16 cellular contexts compared by ENCODE assay signal in the genomic region with DNA sequence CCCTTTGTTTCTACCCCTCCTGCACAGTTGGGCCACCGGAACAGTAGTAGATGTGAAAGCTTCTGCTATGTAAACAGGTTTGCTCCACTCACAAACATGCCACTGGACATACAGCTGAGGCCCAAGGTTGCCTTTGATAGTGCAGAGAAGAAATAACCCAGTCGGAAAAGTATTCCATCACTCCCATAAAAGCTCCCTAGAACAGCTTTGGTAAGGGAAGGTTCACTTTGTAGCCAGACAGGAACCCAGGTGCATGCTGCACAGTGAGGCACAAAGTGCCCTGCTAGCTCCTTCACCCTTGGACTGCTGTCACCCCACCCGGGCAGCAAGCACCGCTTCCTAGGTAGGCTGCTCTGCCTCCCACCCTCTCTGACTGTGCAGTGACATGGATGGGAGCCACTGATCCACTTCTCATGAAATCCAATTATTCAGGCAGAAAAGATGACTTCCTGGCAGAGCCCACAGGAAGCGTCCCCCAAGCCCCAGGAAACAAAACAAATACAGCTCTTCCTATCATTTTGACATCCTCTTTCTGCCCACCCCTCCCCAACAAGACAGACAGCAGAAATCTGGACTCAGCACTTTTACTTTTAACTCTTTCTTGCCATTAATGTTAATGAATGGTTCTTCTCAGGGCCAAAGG.
DNase-seq lines count a peak whose midpoint lies in the region; ATAC-seq and TF ChIP-seq lines count a peak whose summit lies in the region.
"Had no signal": no experiment of that assay in that cellular context is flagged by ENCODE, and none has a peak within 500 bp of the region (broad histone marks: within the 10 kb centered on the region; RNA-seq: fewer than 3 reads in every experiment).

No MANE protein-coding gene starts in this region.

- no peak overlapping the region for H3K4me3 Mint-ChIP-seq in dendritic cell treated with granulocyte-macrophage colony-stimulating factor and Interleukin-4, amounts not matched to agents 40 ng/mL and 50 ng/mL, for 4 days
- H3K4me3 Mint-ChIP-seq: activated CD4-positive, alpha-beta T cell treated with anti-CD3 and anti-CD28 coated beads for 36 hours; T-helper 17 cell had no signal

- H3K4me1 ChIP-seq in right atrium auricular region: peaks cover 0 to 12% of the 10 kb centered on the region in 2 donors
- H3K4me1 ChIP-seq in aorta (ENCODE audit: control insufficient read depth in 1 of 2, insufficient read depth in 2 of 2, low read length in 2 of 2): no peaks in the 10 kb centered on the region

- no peaks in the 10 kb centered on the region for H3K36me3 Mint-ChIP-seq in dendritic cell treated with granulocyte-macrophage colony-stimulating factor and Interleukin-4, amounts not matched to agents 40 ng/mL and 50 ng/mL, for 4 days (ENCODE audit: low read depth)

- H3K27me3 Mint-ChIP-seq in dendritic cell treated with granulocyte-macrophage colony-stimulating factor and Interleukin-4, amounts not matched to agents 40 ng/mL and 50 ng/mL, for 4 days: no peaks in the 10 kb centered on the region
- H3K27me3 Mint-ChIP-seq: T-helper 17 cell had no signal

- 83 to 89% methylated on average over 5 of the region's 5 CpGs for WGBS in aorta, 2 donors

- peak overlapping the region in 1 of 2 donors; percentile 1 for H3K27ac ChIP-seq in right atrium auricular region
- no peak overlapping the region for H3K27ac ChIP-seq in aorta (ENCODE audit: low read depth in 1 of 2, low read length in 2 of 2)

- peak overlapping the region; percentile 37 for H3K27ac Mint-ChIP-seq in dendritic cell treated with granulocyte-macrophage colony-stimulating factor and Interleukin-4, amounts not matched to agents 40 ng/mL and 50 ng/mL, for 4 days
- H3K27ac Mint-ChIP-seq: activated CD4-positive, alpha-beta T cell treated with anti-CD3 and anti-CD28 coated beads for 36 hours; T-helper 17 cell had no signal

- H3K27me3 ChIP-seq in right atrium auricular region (no peaks in the 10 kb centered on the region), aorta (ENCODE audit: control insufficient read depth in 1 of 2, insufficient read depth in 2 of 2, low read length in 1 of 2) (no peaks in the 10 kb centered on the region)
- H3K27me3 ChIP-seq: testis had no signal

- peaks cover 60% of the 10 kb centered on the region for H3K4me1 Mint-ChIP-seq in dendritic cell treated with granulocyte-macrophage colony-stimulating factor and Interleukin-4, amounts not matched to agents 40 ng/mL and 50 ng/mL, for 4 days (ENCODE audit: low read depth)
- H3K4me1 Mint-ChIP-seq: activated CD4-positive, alpha-beta T cell treated with anti-CD3 and anti-CD28 coated beads for 36 hours had no signal

- TF ChIP-seq CTCF in right atrium auricular region (IDR thresholded peaks at IDR 0.05): no peak

- intact Hi-C loops in Right ventricle myocardium superior (cut with DNase I): no loop called here
- intact Hi-C loops in dendritic cell treated with granulocyte-macrophage colony-stimulating factor and Interleukin-4, amounts not matched to agents 40 ng/mL and 50 ng/mL, for 4 days (cut with micrococcal nuclease): no loop called here
- intact Hi-C loops in aorta (cut with DNase I): no loop called here

- H3K9me3 ChIP-seq in right atrium auricular region (no peaks in the 10 kb centered on the region), aorta (ENCODE audit: control insufficient read depth, low read length) (no peaks in the 10 kb centered on the region)
- H3K9me3 ChIP-seq: testis had no signal

- H3K9me3 Mint-ChIP-seq in dendritic cell treated with granulocyte-macrophage colony-stimulating factor and Interleukin-4, amounts not matched to agents 40 ng/mL and 50 ng/mL, for 4 days: no peaks in the 10 kb centered on the region

- DNase-seq in Right ventricle myocardium superior (no peak), right atrium auricular region (ENCODE audit: low spot score) (no peak), lung microvascular endothelial cell (ENCODE audit: low read depth in 2 of 2) (peak; percentile 31 to 49), aorta (no peak), HT-29 (ENCODE audit: low spot score) (no peak), T-helper 1 cell (no peak), NOMO-1 treated with DMSO at 0.1 percent for 48 hours (lab: John Stamatoyannopoulos, UW; ENCODE audit: unreplicated experiment) (no peak)
- DNase-seq: activated CD4-positive, alpha-beta T cell treated with anti-CD3 and anti-CD28 coated beads for 36 hours; MM.1S; NCI-H2171 treated with DMSO at 0.1 percent for 48 hours; occipital lobe; PC-3; stimulated activated CD4-positive, alpha-beta T cell treated with anti-CD3 and anti-CD28 coated beads, Interleukin-12 subunit alpha, Interleukin-12 subunit beta, amount 100 ng/mL, for 4 hours; T-helper 17 cell; testis had no signal

- H3K4me3 ChIP-seq in right atrium auricular region: no peak overlapping the region
- no peak overlapping the region for H3K4me3 ChIP-seq in aorta (ENCODE audit: low read length in 2 of 2)
- H3K4me3 ChIP-seq: testis had no signal

- H3K36me3 ChIP-seq in right atrium auricular region: no peaks in the 10 kb centered on the region
- no peaks in the 10 kb centered on the region for H3K36me3 ChIP-seq in aorta (ENCODE audit: control insufficient read depth in 1 of 2, insufficient read depth in 2 of 2, low read length in 1 of 2)

- ATAC-seq in Right ventricle myocardium superior (ENCODE audit: poor library complexity) (peak; percentile 31), aorta (ENCODE audit: low FRiP score) (peak; percentile 48)
- ATAC-seq: activated CD4-positive, alpha-beta T cell treated with anti-CD3 and anti-CD28 coated beads for 36 hours; PC-3; T-helper 17 cell had no signal

Comparison
In these comparisons a context has a peak if more than half of its experiments do, and no peak if none do; other contexts are left out.
1. DNase-seq: peak in lung microvascular endothelial cell (2 of 2); none in Right ventricle myocardium superior (single experiment), right atrium auricular region (single experiment), aorta (0 of 2), HT-29 (single experiment), T-helper 1 cell (0 of 5) and NOMO-1 treated with DMSO at 0.1 percent for 48 hours (single experiment).